Comparison of ENCODE assay signal across 15 cellular contexts in genomic region chr19:8489591-8490394, GRCh38. TPM values are rescaled to one million over a fixed set of nuclear protein-coding genes. Genes with fewer than 3 reads are reported as not detected.
DNase-seq lines count a peak whose midpoint lies in the region; ATAC-seq and TF ChIP-seq lines count a peak whose summit lies in the region.
"Had no signal": no experiment of that assay in that cellular context is flagged by ENCODE, and none has a peak within 500 bp of the region (broad histone marks: within the 10 kb centered on the region; RNA-seq: fewer than 3 reads in every experiment).

No MANE protein-coding gene starts in this region.

- peaks cover 0 to 51% of the 10 kb centered on the region in 2 experiments; a peak in 1 of 3 replicates for H3K36me3 ChIP-seq in HEK293 (ENCODE audit: control insufficient read depth in 2 of 2, insufficient read depth in 1 of 2, low read length in 2 of 2)

- H3K9me3 ChIP-seq in CD4-positive, alpha-beta T cell (ENCODE audit: control insufficient read depth, low read length), result no peaks in the 10 kb centered on the region
- no peaks in the 10 kb centered on the region for H3K9me3 ChIP-seq in HEK293 (ENCODE audit: control insufficient read depth, insufficient read depth, low read depth, low read length)

- no peaks in the 10 kb centered on the region for H3K27me3 Mint-ChIP-seq in CD4-positive, alpha-beta T cell
- no peaks in the 10 kb centered on the region for H3K27me3 Mint-ChIP-seq in activated CD8-positive, alpha-beta T cell treated with anti-CD3 and anti-CD28 coated beads, Interleukin-2, amount 10 ng/mL, durations not matched to agents 7 days and 5 days (ENCODE audit: low read depth)
- H3K27me3 Mint-ChIP-seq in memory B cell, result no peaks in the 10 kb centered on the region
- H3K27me3 Mint-ChIP-seq: CD4-positive, CD25-positive, alpha-beta regulatory T cell had no signal

- peak overlapping the region; percentile 24 for H3K27ac Mint-ChIP-seq in CD4-positive, alpha-beta T cell
- peak overlapping the region; percentile 43 for H3K27ac Mint-ChIP-seq in activated CD8-positive, alpha-beta T cell treated with anti-CD3 and anti-CD28 coated beads, Interleukin-2, amount 10 ng/mL, durations not matched to agents 7 days and 5 days
- peak overlapping the region; percentile 50 for H3K27ac Mint-ChIP-seq in memory B cell
- H3K27ac Mint-ChIP-seq: activated T-helper 1 cell treated with anti-CD3 and anti-CD28 coated beads, Interleukin-12 subunit alpha, Interleukin-12 subunit beta, Interleukin-2, Interleukin-4 antibody, amounts not matched to agents 30 ng/mL and 10 ng/mL and 1 ng/mL, durations not matched to agents 14 hours and 24 hours and 36 hours; CD4-positive, CD25-positive, alpha-beta regulatory T cell had no signal

- POLR2A ChIA-PET in CD4-positive, alpha-beta T cell (lab: Charles Lee), result interaction anchor here (1.4 kb wide), 1 partner anchor 24 kb away, joined by 3 read pairs; the partner anchor contains the start of gene ZNF414
- POLR2A ChIA-PET in HEK293 (lab: Yijun Ruan, JAX), result no interaction called here
- POLR2A ChIA-PET in activated CD8-positive, alpha-beta T cell treated with anti-CD3 and anti-CD28 coated beads, Interleukin-2, amount 10 ng/mL, durations not matched to agents 7 days and 5 days (lab: Charles Lee), result interaction anchor here (0.8 kb wide), 1 partner anchor 79 kb away, joined by 3 read pairs; no protein-coding TSS in a partner anchor

- no peaks in the 10 kb centered on the region for H3K27me3 ChIP-seq in CD4-positive, alpha-beta T cell (ENCODE audit: control insufficient read depth, insufficient read depth, low read length)
- H3K27me3 ChIP-seq: cardiac muscle cell had no signal

- H3K27ac ChIP-seq in CD4-positive, alpha-beta T cell (ENCODE audit: low read depth, low read length), result no peak overlapping the region
- no peak overlapping the region for H3K27ac ChIP-seq in HEK293 (ENCODE audit: extremely low read depth, low read depth, low read length)

- no peak for DNase-seq in CD4-positive, alpha-beta T cell
- no peak for DNase-seq in activated CD8-positive, alpha-beta T cell treated with anti-CD3 and anti-CD28 coated beads, Interleukin-2, amount 10 ng/mL, durations not matched to agents 7 days and 5 days
- DNase-seq in memory B cell (ENCODE audit: low spot score in 2 of 2) (no peak), NCI-H2107 treated with DMSO at 0.1 percent for 48 hours (lab: John Stamatoyannopoulos, UW; ENCODE audit: unreplicated experiment) (no peak), NCI-H1092 (lab: John Stamatoyannopoulos, UW) (no peak), NCI-H1694 treated with DMSO at 0.1 percent for 48 hours (lab: John Stamatoyannopoulos, UW) (no peak)
- DNase-seq: CD4-positive, CD25-positive, alpha-beta regulatory T cell; Karpas-422; NCI-H226 had no signal

- no peak for TF ChIP-seq CTCF in CD4-positive, alpha-beta T cell (IDR thresholded peaks at IDR 0.05)
- no peak for TF ChIP-seq CTCF in HEK293 (tag by site-specific recombination; IDR thresholded peaks at IDR 0.05)

- peaks cover 47% of the 10 kb centered on the region for H3K4me1 Mint-ChIP-seq in CD4-positive, alpha-beta T cell (ENCODE audit: low read depth)
- H3K4me1 Mint-ChIP-seq in activated CD8-positive, alpha-beta T cell treated with anti-CD3 and anti-CD28 coated beads, Interleukin-2, amount 10 ng/mL, durations not matched to agents 7 days and 5 days (ENCODE audit: low read depth), result peaks cover 53% of the 10 kb centered on the region
- H3K4me1 Mint-ChIP-seq in memory B cell, result peaks cover 12% of the 10 kb centered on the region

- no peak for ATAC-seq in CD4-positive, alpha-beta T cell (ENCODE audit: poor library complexity)
- ATAC-seq in activated CD8-positive, alpha-beta T cell treated with anti-CD3 and anti-CD28 coated beads, Interleukin-2, amount 10 ng/mL, durations not matched to agents 7 days and 5 days, result no peak
- ATAC-seq in memory B cell (ENCODE audit: low read depth) (no peak), GM21526 (IDR thresholded peaks at IDR 0.05; ENCODE audit: low FRiP score, unreplicated experiment) (no peak)

- no peak overlapping the region for H3K4me3 ChIP-seq in HEK293 (ENCODE audit: low read depth, low read length)
- H3K4me3 ChIP-seq: cardiac muscle cell had no signal

- H3K4me3 Mint-ChIP-seq in CD4-positive, alpha-beta T cell, result no peak overlapping the region
- no peak overlapping the region for H3K4me3 Mint-ChIP-seq in activated CD8-positive, alpha-beta T cell treated with anti-CD3 and anti-CD28 coated beads, Interleukin-2, amount 10 ng/mL, durations not matched to agents 7 days and 5 days
- H3K4me3 Mint-ChIP-seq in memory B cell, result no peak overlapping the region
- H3K4me3 Mint-ChIP-seq: activated T-helper 1 cell treated with anti-CD3 and anti-CD28 coated beads, Interleukin-12 subunit alpha, Interleukin-12 subunit beta, Interleukin-2, Interleukin-4 antibody, amounts not matched to agents 30 ng/mL and 10 ng/mL and 1 ng/mL, durations not matched to agents 14 hours and 24 hours and 36 hours; CD4-positive, CD25-positive, alpha-beta regulatory T cell had no signal

- CTCF ChIA-PET in CD4-positive, alpha-beta T cell (lab: Charles Lee), result interaction anchor here (0.6 kb wide), 1 partner anchor 34 kb away, joined by 3 read pairs; no protein-coding TSS in a partner anchor
- CTCF ChIA-PET in HEK293 (lab: Yijun Ruan, JAX), result no interaction called here
- CTCF ChIA-PET in activated CD8-positive, alpha-beta T cell treated with anti-CD3 and anti-CD28 coated beads, Interleukin-2, amount 10 ng/mL, durations not matched to agents 7 days and 5 days (lab: Charles Lee), result no interaction called here

- H3K4me1 ChIP-seq in HEK293 (ENCODE audit: control insufficient read depth, insufficient read depth, low read length), result no peaks in the 10 kb centered on the region

- H3K9me3 Mint-ChIP-seq in CD4-positive, alpha-beta T cell, result no peaks in the 10 kb centered on the region
- no peaks in the 10 kb centered on the region for H3K9me3 Mint-ChIP-seq in activated CD8-positive, alpha-beta T cell treated with anti-CD3 and anti-CD28 coated beads, Interleukin-2, amount 10 ng/mL, durations not matched to agents 7 days and 5 days (ENCODE audit: insufficient read depth)
- no peaks in the 10 kb centered on the region for H3K9me3 Mint-ChIP-seq in memory B cell
- H3K9me3 Mint-ChIP-seq: activated T-helper 1 cell treated with anti-CD3 and anti-CD28 coated beads, Interleukin-12 subunit alpha, Interleukin-12 subunit beta, Interleukin-2, Interleukin-4 antibody, amounts not matched to agents 30 ng/mL and 10 ng/mL and 1 ng/mL, durations not matched to agents 14 hours and 24 hours and 36 hours; neural crest cell had no signal

- H3K36me3 Mint-ChIP-seq in CD4-positive, alpha-beta T cell (ENCODE audit: low read depth), result peaks cover 48% of the 10 kb centered on the region
- peaks cover 45% of the 10 kb centered on the region for H3K36me3 Mint-ChIP-seq in activated CD8-positive, alpha-beta T cell treated with anti-CD3 and anti-CD28 coated beads, Interleukin-2, amount 10 ng/mL, durations not matched to agents 7 days and 5 days (ENCODE audit: low read depth)
- H3K36me3 Mint-ChIP-seq in memory B cell, result peaks cover 30% of the 10 kb centered on the region

- intact Hi-C loops in CD4-positive, alpha-beta T cell (cut with DNase I, micrococcal nuclease), result loop anchor here in 1 of 2 experiments (5.0 kb wide), 1 partner anchor 37 kb away; no protein-coding TSS in a partner anchor

TF ChIP-seq in HEK293, 187 proteins besides CTCF, POLR2A, EP300 and RAD21 (continues in another document):
- TF ChIP-seq KLF7 (tag by site-specific recombination; IDR thresholded peaks at IDR 0.05; ENCODE audit: borderline replicate concordance) (no peak), ZNF341 (tag by site-specific recombination; IDR thresholded peaks at IDR 0.05; ENCODE audit: low read depth) (peak; percentile 45), ZNF626 (tag by site-specific recombination; IDR thresholded peaks at IDR 0.05) (no peak), ZNF155 (tag by site-specific recombination; IDR thresholded peaks at IDR 0.05) (no peak), PRDM1 (tag by site-specific recombination; IDR thresholded peaks at IDR 0.05) (no peak), ZSCAN5A (tag by site-specific recombination; IDR thresholded peaks at IDR 0.05) (no peak)
- TF ChIP-seq, protein P1, sequence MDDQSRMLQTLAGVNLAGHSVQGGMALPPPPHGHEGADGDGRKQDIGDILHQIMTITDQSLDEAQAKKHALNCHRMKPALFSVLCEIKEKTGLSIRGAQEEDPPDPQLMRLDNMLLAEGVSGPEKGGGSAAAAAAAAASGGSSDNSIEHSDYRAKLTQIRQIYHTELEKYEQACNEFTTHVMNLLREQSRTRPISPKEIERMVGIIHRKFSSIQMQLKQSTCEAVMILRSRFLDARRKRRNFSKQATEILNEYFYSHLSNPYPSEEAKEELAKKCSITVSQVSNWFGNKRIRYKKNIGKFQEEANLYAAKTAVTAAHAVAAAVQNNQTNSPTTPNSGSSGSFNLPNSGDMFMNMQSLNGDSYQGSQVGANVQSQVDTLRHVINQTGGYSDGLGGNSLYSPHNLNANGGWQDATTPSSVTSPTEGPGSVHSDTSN (CRISPR knock-in tag; IDR thresholded peaks at IDR 0.05), result no peak
- TF ChIP-seq, protein P2, sequence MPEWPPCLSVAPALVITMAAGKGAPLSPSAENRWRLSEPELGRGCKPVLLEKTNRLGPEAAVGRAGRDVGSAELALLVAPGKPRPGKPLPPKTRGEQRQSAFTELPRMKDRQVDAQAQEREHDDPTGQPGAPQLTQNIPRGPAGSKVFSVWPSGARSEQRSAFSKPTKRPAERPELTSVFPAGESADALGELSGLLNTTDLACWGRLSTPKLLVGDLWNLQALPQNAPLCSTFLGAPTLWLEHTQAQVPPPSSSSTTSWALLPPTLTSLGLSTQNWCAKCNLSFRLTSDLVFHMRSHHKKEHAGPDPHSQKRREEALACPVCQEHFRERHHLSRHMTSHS (tag by site-specific recombination; IDR thresholded peaks at IDR 0.05), result no peak

RNA-seq across cellular contexts. Expression of gene PRAM1, which starts 12.6 kb away (rescaled TPM):
- total RNA-seq in CD4-positive, alpha-beta T cell, result 1 to 10 TPM; 4.3 to 6.3 TPM
- total RNA-seq in activated CD8-positive, alpha-beta T cell treated with anti-CD3 and anti-CD28 coated beads, Interleukin-2, amount 10 ng/mL, durations not matched to agents 7 days and 5 days, result 1 to 10 TPM; 2.3 to 2.7 TPM
- total RNA-seq: SK-MEL-5 had no signal

RNA-seq across cellular contexts. Expression of gene ZNF414, which starts 24.2 kb away (rescaled TPM):
- 10 to 100 TPM; 36.3 to 38.0 TPM for total RNA-seq in CD4-positive, alpha-beta T cell
- total RNA-seq in activated CD8-positive, alpha-beta T cell treated with anti-CD3 and anti-CD28 coated beads, Interleukin-2, amount 10 ng/mL, durations not matched to agents 7 days and 5 days, result 10 to 100 TPM; 28.7 to 36.2 TPM

RNA-seq across cellular contexts. Expression of gene HNRNPM, which starts 45.0 kb away (rescaled TPM):
- 100 to 1,000 TPM; 269 to 272 TPM for total RNA-seq in CD4-positive, alpha-beta T cell
- 100 to 1,000 TPM; 283 to 291 TPM for total RNA-seq in activated CD8-positive, alpha-beta T cell treated with anti-CD3 and anti-CD28 coated beads, Interleukin-2, amount 10 ng/mL, durations not matched to agents 7 days and 5 days
